ENCODE assay signal across 14 cellular contexts in genomic region chr10:79437111-79437814, GRCh38. TPM values are rescaled to one million over a fixed set of nuclear protein-coding genes. Genes with fewer than 3 reads are reported as not detected.
DNase-seq lines count a peak whose midpoint lies in the region; ATAC-seq, FAIRE-seq and TF ChIP-seq lines count a peak whose summit lies in the region.
"Had no signal": no experiment of that assay in that cellular context is flagged by ENCODE, and none has a peak within 500 bp of the region (broad histone marks: within the 10 kb centered on the region; RNA-seq: fewer than 3 reads in every experiment).

No MANE protein-coding gene starts in this region.

- no peak for TF ChIP-seq POLR2A in K562 (conservative IDR thresholded peaks at IDR 0.05)

- H3K27me3 ChIP-seq in K562 (ENCODE audit: control insufficient read depth in 2 of 2, insufficient read depth in 2 of 2, low read length in 2 of 2) (no peaks in the 10 kb centered on the region), subcutaneous abdominal adipose tissue (ENCODE audit: control insufficient read depth in 5 of 5, insufficient read depth in 4 of 5, low read length in 5 of 5) (no peaks in the 10 kb centered on the region)

- peaks cover 15% of the 10 kb centered on the region for H3K9me1 ChIP-seq in K562 (ENCODE audit: control insufficient read depth, insufficient read depth, low read length)

- peaks cover 32% of the 10 kb centered on the region for H4K20me1 ChIP-seq in K562 (replicated peaks; ENCODE audit: control insufficient read depth, insufficient read depth, low read length)

- in situ Hi-C loops in K562 (cut with MboI) = no loop called here

- no peak overlapping the region for H3K27ac ChIP-seq in K562 (ENCODE audit: extremely low read depth, low read depth, low read length)
- peak overlapping the region; percentile 99 for H3K27ac ChIP-seq in subcutaneous abdominal adipose tissue (ENCODE audit: low read depth, low read length)
- H3K27ac ChIP-seq: C4-2B had no signal

- no peak for ATAC-seq in K562
- ATAC-seq in GM19328 (IDR thresholded peaks at IDR 0.05; ENCODE audit: unreplicated experiment) = no peak
- ATAC-seq in GM19397 (IDR thresholded peaks at IDR 0.05; ENCODE audit: unreplicated experiment) = no peak
- no peak for ATAC-seq in GM18873 (IDR thresholded peaks at IDR 0.05; ENCODE audit: low FRiP score, unreplicated experiment)
- ATAC-seq: natural killer cell had no signal

- CTCF ChIA-PET in K562 (lab: Yijun Ruan, JAX; ENCODE audit: low intra/inter-chr PET ratio) = no interaction called here

- peak; percentile 27 for DNase-seq in HCEC 1CT
- no peak for DNase-seq in K562 (ENCODE audit: extremely low read depth in 1 of 4, low spot score in 3 of 4)
- peak; percentile 38 for DNase-seq in kidney tubule cell (ENCODE audit: low spot score)
- DNase-seq in DMS53 (lab: John Stamatoyannopoulos, UW) = no peak
- DNase-seq: activated CD4-positive, alpha-beta T cell treated with anti-CD3 and anti-CD28 coated beads, Interleukin-2, amount 50 U/mL, for 4 hours; Karpas-422; natural killer cell; NCI-H2107 had no signal

- no peak for TF ChIP-seq RAD21 in K562 (CRISPR knock-in tag; conservative IDR thresholded peaks at IDR 0.05 in 1 of 2, IDR thresholded peaks at IDR 0.05 in 1 of 2)

- intact Hi-C loops in K562 (cut with micrococcal nuclease) = no loop called here

- H2AFZ ChIP-seq in K562 (ENCODE audit: low read depth, low read length) = no peak overlapping the region

- TF ChIP-seq CTCF in K562 (IDR thresholded peaks at IDR 0.05 in 2 of 3, conservative IDR thresholded peaks at IDR 0.05 in 1 of 3; ENCODE audit: insufficient read depth in 2 of 3, low read depth in 1 of 3, low read length in 3 of 3) = no peak

- FAIRE-seq in K562 (lab: Jason Lieb, UNC) = no peak
- FAIRE-seq: kidney had no signal

- BruUV-seq in K562 (replicated peaks; lab: Mats Ljungman, UMichigan) = no TSS peak

- no peak for TF ChIP-seq EP300 in K562 (IDR thresholded peaks at IDR 0.05; ENCODE audit: low read length)

- H3K79me2 ChIP-seq in K562 (ENCODE audit: control insufficient read depth, insufficient read depth, low read length) = no peaks in the 10 kb centered on the region

- WGBS in K562 (ENCODE audit: insufficient coverage, low coverage, missing lambda C conversion rate) = 70% methylated on average over 12 of the region's 12 CpGs

- H3K4me2 ChIP-seq in K562 (ENCODE audit: insufficient read depth, low read length) = no peak overlapping the region

- H3K4me3 ChIP-seq in K562 = no peak overlapping the region
- H3K4me3 ChIP-seq in subcutaneous abdominal adipose tissue (ENCODE audit: low read depth in 1 of 5, low read length in 5 of 5) = peak overlapping the region in 1 of 5 donors; percentile 17

- H3K9ac ChIP-seq in K562 (ENCODE audit: insufficient read depth in 1 of 2, low read depth in 2 of 2, low read length in 2 of 2) (no peak overlapping the region), subcutaneous abdominal adipose tissue (ENCODE audit: low read length in 5 of 5) (peak overlapping the region in 4 of 5 donors; percentile 33 to 82 (median 64))

- H3K36me3 ChIP-seq in K562 (ENCODE audit: control insufficient read depth, insufficient read depth, low read length) = no peaks in the 10 kb centered on the region
- H3K36me3 ChIP-seq in subcutaneous abdominal adipose tissue (ENCODE audit: control insufficient read depth in 5 of 5, insufficient read depth in 5 of 5, low read length in 5 of 5) = peaks cover 0 to 56% (median 37%) of the 10 kb centered on the region in 5 donors

- H3K9me3 ChIP-seq in K562 (replicated peaks; ENCODE audit: control insufficient read depth, insufficient read depth, low read depth, low read length) = no peaks in the 10 kb centered on the region
- H3K9me3 ChIP-seq in subcutaneous abdominal adipose tissue (ENCODE audit: control insufficient read depth in 5 of 5, low read length in 5 of 5) = no peaks in the 10 kb centered on the region

- POLR2A ChIA-PET in K562 (lab: Yijun Ruan, JAX) = interaction anchor here (0.6 kb wide), 1 partner anchor 9 kb away, joined by 7 read pairs; no protein-coding TSS in a partner anchor

- H3K4me1 ChIP-seq in K562 (replicated peaks in 1 of 2; ENCODE audit: control insufficient read depth in 2 of 2, insufficient read depth in 2 of 2, low read length in 2 of 2) (peaks cover 25 to 38% of the 10 kb centered on the region in 2 experiments), subcutaneous abdominal adipose tissue (ENCODE audit: control insufficient read depth in 5 of 5, insufficient read depth in 5 of 5, low read length in 5 of 5) (peaks cover 49 to 99% (median 99%) of the 10 kb centered on the region in 5 donors)

TF ChIP-seq in K562, 482 proteins besides CTCF, POLR2A, EP300 and RAD21 (continues in another document):
- TF ChIP-seq NFIX (CRISPR knock-in tag; IDR thresholded peaks at IDR 0.05; ENCODE audit: low read depth) = no peak
- TF ChIP-seq RBM14 (IDR thresholded peaks at IDR 0.05; ENCODE audit: borderline replicate concordance, insufficient read depth, low read depth, low read length) = no peak
- peak; percentile 42 for TF ChIP-seq ZFP36 (IDR thresholded peaks at IDR 0.05; ENCODE audit: low read depth, low read length, partially characterized antibody)
- no peak for TF ChIP-seq FOXK2 (conservative IDR thresholded peaks at IDR 0.05 in 1 of 2, IDR thresholded peaks at IDR 0.05 in 1 of 2; ENCODE audit: low read depth in 2 of 2)
- no peak for TF ChIP-seq NCOA1 (IDR thresholded peaks at IDR 0.05; ENCODE audit: low read depth)
- TF ChIP-seq, protein P1, sequence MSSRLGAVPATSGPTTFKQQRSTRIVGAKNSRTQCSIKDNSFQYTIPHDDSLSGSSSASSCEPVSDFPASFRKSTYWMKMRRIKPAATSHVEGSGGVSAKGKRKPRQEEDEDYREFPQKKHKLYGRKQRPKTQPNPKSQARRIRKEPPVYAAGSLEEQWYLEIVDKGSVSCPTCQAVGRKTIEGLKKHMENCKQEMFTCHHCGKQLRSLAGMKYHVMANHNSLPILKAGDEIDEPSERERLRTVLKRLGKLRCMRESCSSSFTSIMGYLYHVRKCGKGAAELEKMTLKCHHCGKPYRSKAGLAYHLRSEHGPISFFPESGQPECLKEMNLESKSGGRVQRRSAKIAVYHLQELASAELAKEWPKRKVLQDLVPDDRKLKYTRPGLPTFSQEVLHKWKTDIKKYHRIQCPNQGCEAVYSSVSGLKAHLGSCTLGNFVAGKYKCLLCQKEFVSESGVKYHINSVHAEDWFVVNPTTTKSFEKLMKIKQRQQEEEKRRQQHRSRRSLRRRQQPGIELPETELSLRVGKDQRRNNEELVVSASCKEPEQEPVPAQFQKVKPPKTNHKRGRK (tag; IDR thresholded peaks at IDR 0.05) = no peak
- TF ChIP-seq, protein P2, sequence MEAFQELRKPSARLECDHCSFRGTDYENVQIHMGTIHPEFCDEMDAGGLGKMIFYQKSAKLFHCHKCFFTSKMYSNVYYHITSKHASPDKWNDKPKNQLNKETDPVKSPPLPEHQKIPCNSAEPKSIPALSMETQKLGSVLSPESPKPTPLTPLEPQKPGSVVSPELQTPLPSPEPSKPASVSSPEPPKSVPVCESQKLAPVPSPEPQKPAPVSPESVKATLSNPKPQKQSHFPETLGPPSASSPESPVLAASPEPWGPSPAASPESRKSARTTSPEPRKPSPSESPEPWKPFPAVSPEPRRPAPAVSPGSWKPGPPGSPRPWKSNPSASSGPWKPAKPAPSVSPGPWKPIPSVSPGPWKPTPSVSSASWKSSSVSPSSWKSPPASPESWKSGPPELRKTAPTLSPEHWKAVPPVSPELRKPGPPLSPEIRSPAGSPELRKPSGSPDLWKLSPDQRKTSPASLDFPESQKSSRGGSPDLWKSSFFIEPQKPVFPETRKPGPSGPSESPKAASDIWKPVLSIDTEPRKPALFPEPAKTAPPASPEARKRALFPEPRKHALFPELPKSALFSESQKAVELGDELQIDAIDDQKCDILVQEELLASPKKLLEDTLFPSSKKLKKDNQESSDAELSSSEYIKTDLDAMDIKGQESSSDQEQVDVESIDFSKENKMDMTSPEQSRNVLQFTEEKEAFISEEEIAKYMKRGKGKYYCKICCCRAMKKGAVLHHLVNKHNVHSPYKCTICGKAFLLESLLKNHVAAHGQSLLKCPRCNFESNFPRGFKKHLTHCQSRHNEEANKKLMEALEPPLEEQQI (IDR thresholded peaks at IDR 0.05) = no peak

RNA-seq across cellular contexts. Expression of gene ZCCHC24, which starts 8.2 kb away (rescaled TPM):
- total RNA-seq in K562 (2011; cell fraction: chromatin; rRNA removed; ENCODE audit: low replicate concordance) = 4.0 and 6.3 TPM in 2 replicates
- total RNA-seq in K562 (2011; cell fraction: nucleolus; rRNA removed) = 4.8 and 4.9 TPM in 2 replicates
- total RNA-seq in K562 (2011; cell fraction: nucleoplasm; rRNA removed) = 4.4 and 6.7 TPM in 2 replicates
- total RNA-seq in K562 (2014; rRNA removed) = 3.6 and 4.9 TPM in 2 replicates
- total RNA-seq in K562 (2014; rRNA removed; fragmentation: Illumina TruSeq; extraction: Trizol) = 3.9 and 4.0 TPM in 2 replicates
- 5.5 and 5.7 TPM in 2 replicates for total RNA-seq in K562 (2015; rRNA removed; fragmentation: Illumina TruSeq; extraction: Trizol)
- 11.0 and 11.5 TPM in 2 replicates for total RNA-seq in K562 (2021)
- polyA plus RNA-seq in K562 (2011; rRNA removed) = 4.6 and 5.0 TPM in 2 replicates
- polyA plus RNA-seq in K562 (2011; cell fraction: cytosol; rRNA removed) = 4.7 and 8.4 TPM in 2 replicates
- 3.1 and 5.6 TPM in 2 replicates for polyA plus RNA-seq in K562 (2011; cell fraction: nucleus; rRNA removed)
- polyA plus RNA-seq in K562 (2012) = 6.8 and 12.0 TPM in 2 replicates
- polyA plus RNA-seq in K562 (2014; fragmentation: Illumina TruSeq; extraction: Trizol) = 7.0 and 7.6 TPM in 2 replicates
- polyA plus RNA-seq in K562 (2014; fragmentation: Nextera tagmentation; extraction: Ambion mirVana) = under 1 TPM; 0.84 to 0.86 TPM
- polyA plus RNA-seq in K562 (2014; rRNA removed) = 5.1 and 6.0 TPM in 2 replicates
- 3.4 and 4.7 TPM in 2 replicates for polyA minus RNA-seq in K562 (2011; rRNA and poly(A)+ RNA removed)
- polyA minus RNA-seq in K562 (2011; cell fraction: cytosol; rRNA and poly(A)+ RNA removed) = 6.1 and 6.4 TPM in 2 replicates
- polyA minus RNA-seq in K562 (2011; cell fraction: nucleus; rRNA and poly(A)+ RNA removed) = 3.0 TPM in 2 replicates

Comparison
In these comparisons a context has a peak if more than half of its experiments do, and no peak if none do; other contexts are left out.
1. DNase-seq: peak in HCEC 1CT (single experiment) and kidney tubule cell (single experiment); none in K562 (0 of 4) and DMS53 (single experiment).
2. H3K9ac ChIP-seq: peak in subcutaneous abdominal adipose tissue (4 of 5); none in K562 (0 of 2).